In genomic region chr10:77226020-77226419, GRCh38 we compare ENCODE assay signal across 1 cellular context.
TF ChIP-seq lines count a peak whose summit lies in the region.

No MANE protein-coding gene starts in this region.

TF ChIP-seq in WTC11, 78 proteins besides CTCF, POLR2A, EP300 and RAD21 (continued from another document):
- TF ChIP-seq AFF4 (CRISPR knock-in tag; IDR thresholded peaks at IDR 0.05; ENCODE audit: borderline replicate concordance) (no peak), CBFB (CRISPR knock-in tag; IDR thresholded peaks at IDR 0.05; ENCODE audit: low read depth) (no peak)
